25 cellular contexts compared by ENCODE assay signal in genomic region chr1:180838535-180838934, GRCh38.
"Had no signal": no experiment of that assay in that cellular context is flagged by ENCODE, and none has a peak within 500 bp of the region (broad histone marks: within the 10 kb centered on the region; RNA-seq: fewer than 3 reads in every experiment).

No MANE protein-coding gene starts in this region.

- ATAC-seq: effector memory CD8-positive, alpha-beta T cell; heart right ventricle; left ventricle myocardium superior; lower lobe of right lung; naive thymus-derived CD8-positive, alpha-beta T cell; sciatic nerve; stimulated activated memory B cell treated with anti-CD40 and anti-IgM and Interleukin-4, amounts not matched to agents 10 μg/mL and 1 μg/mL and 100 μg/mL, for 72 hours; stimulated activated naive CD8-positive, alpha-beta T cell treated with anti-CD3 and anti-CD28 coated beads, Interleukin-15, Interleukin-2, amounts not matched to agents 100 U/mL and 50 U/mL, for 24 hours had no signal

- H2AFZ ChIP-seq: parathyroid adenoma had no signal

- H3K9ac ChIP-seq: parathyroid adenoma had no signal

- FAIRE-seq: endometrium, urothelium cell line had no signal

- H3K4me1 ChIP-seq: esophagus squamous epithelium, lower lobe of right lung, parathyroid adenoma, upper lobe of left lung had no signal

- H3K27ac ChIP-seq: esophagus squamous epithelium, heart right ventricle, lower lobe of right lung, neutrophil, parathyroid adenoma, testis, tibial nerve, upper lobe of left lung had no signal

- H3K36me3 ChIP-seq: lower lobe of right lung had no signal

- H3K27me3 ChIP-seq: esophagus squamous epithelium, heart right ventricle, neutrophil, testis, tibial nerve, upper lobe of left lung had no signal

- H3K4me3 ChIP-seq: esophagus squamous epithelium, heart right ventricle, lower lobe of right lung, testis, tibial nerve, upper lobe of left lung had no signal

- H3K9me3 ChIP-seq: neutrophil, testis had no signal

- DNase-seq: cortex of kidney; effector memory CD8-positive, alpha-beta T cell; erythroblast; esophagus squamous epithelium; foreskin melanocyte; glutamatergic neuron; heart right ventricle; hippocampal formation; islet precursor cell; left ventricle myocardium superior; lower lobe of right lung; naive thymus-derived CD8-positive, alpha-beta T cell; nephron progenitor cell; stimulated activated CD4-positive, alpha-beta T cell treated with anti-CD3 and anti-CD28 coated beads, Interleukin-4, amount 100 ng/mL, for 4 hours; stimulated activated naive CD8-positive, alpha-beta T cell treated with anti-CD3 and anti-CD28 coated beads, Interleukin-15, Interleukin-2, amounts not matched to agents 100 U/mL and 50 U/mL, for 24 hours; substantia nigra; testis; upper lobe of left lung had no signal
